8 cellular contexts compared by ENCODE assay signal in the genomic region with DNA sequence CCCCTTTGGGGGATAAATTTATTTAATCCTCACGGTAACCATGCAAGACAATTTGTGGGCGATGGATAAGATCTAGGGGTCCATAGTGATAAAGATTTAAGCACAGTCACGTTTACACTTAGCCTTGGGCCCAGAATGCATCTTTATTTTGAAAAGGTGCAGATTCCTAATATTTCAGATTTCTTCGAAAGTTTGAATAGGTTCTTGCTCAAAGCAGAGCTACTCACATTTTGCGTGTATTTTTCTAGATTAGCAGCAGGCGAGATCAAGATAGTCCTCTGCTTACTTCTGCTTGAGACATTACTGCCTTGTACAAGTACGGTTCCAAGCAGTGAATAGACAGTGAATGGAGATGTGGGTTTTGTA. TPM values are rescaled to one million over a fixed set of nuclear protein-coding genes. Genes with fewer than 3 reads are reported as not detected.
DNase-seq lines count a peak whose midpoint lies in the region; ATAC-seq and TF ChIP-seq lines count a peak whose summit lies in the region.

No MANE protein-coding gene starts in this region.

- H3K4me2 ChIP-seq in skeletal muscle satellite cell (ENCODE audit: low read length), result peak overlapping the region; percentile 89

- H3K9me3 ChIP-seq in SJCRH30 (replicated peaks) (no peaks in the 10 kb centered on the region), skeletal muscle satellite cell (replicated peaks; ENCODE audit: low read length) (no peaks in the 10 kb centered on the region)

- H3K4me1 ChIP-seq in SJCRH30 (peaks cover 9% of the 10 kb centered on the region), skeletal muscle satellite cell (ENCODE audit: control insufficient read depth, insufficient read depth, low read length) (peaks cover 27% of the 10 kb centered on the region)

- DNase-seq in NCI-H2171 treated with DMSO at 0.1 percent for 48 hours (lab: John Stamatoyannopoulos, UW) (peak; percentile 33), NCI-H2171 (lab: John Stamatoyannopoulos, UW) (no peak), SJCRH30 (no peak), fibroblast of mammary gland (ENCODE audit: low read depth) (no peak), cerebellar nuclear complex (lab: John Stamatoyannopoulos, UW) (no peak)

- H3K4me3 ChIP-seq in SJCRH30 (peak overlapping the region; percentile 82), fibroblast of mammary gland (ENCODE audit: control insufficient read depth, low read depth, low read length) (peak overlapping the region; percentile 93), skeletal muscle satellite cell (ENCODE audit: low read length) (peak overlapping the region; percentile 99)

- H3K36me3 ChIP-seq in SJCRH30, result peaks cover 11% of the 10 kb centered on the region; the same call in 1 of the 2 replicates
- peaks cover 5% of the 10 kb centered on the region for H3K36me3 ChIP-seq in skeletal muscle satellite cell (ENCODE audit: insufficient read depth, low read length)

- H3K9ac ChIP-seq in skeletal muscle satellite cell (ENCODE audit: low read depth, low read length), result peak overlapping the region; percentile 97

- no peak for ATAC-seq in HG02981 (IDR thresholded peaks at IDR 0.05; ENCODE audit: unreplicated experiment)
- no peak for ATAC-seq in GM21447 (IDR thresholded peaks at IDR 0.05; ENCODE audit: unreplicated experiment)

- no peaks in the 10 kb centered on the region for H3K27me3 ChIP-seq in SJCRH30
- no peaks in the 10 kb centered on the region for H3K27me3 ChIP-seq in skeletal muscle satellite cell (ENCODE audit: control insufficient read depth, insufficient read depth, low read length)

- H3K27ac ChIP-seq in SJCRH30, result peak overlapping the region; percentile 88

- no peak for TF ChIP-seq CTCF in fibroblast of mammary gland (conservative IDR thresholded peaks at IDR 0.05; ENCODE audit: control insufficient read depth, insufficient read depth, low read depth, low read length)

RNA-seq across cellular contexts. Expression of a gene that starts 0.6 kb away (rescaled TPM):
- 43.9 and 44.4 TPM in 2 replicates for total RNA-seq in SJCRH30 (2014; rRNA removed; shearing (Covaris generic))
- 39.0 and 45.2 TPM in 2 replicates for total RNA-seq in skeletal muscle satellite cell (2012; rRNA removed)

RNA-seq across cellular contexts. Expression of a gene that starts 14.6 kb away (rescaled TPM):
- total RNA-seq in SJCRH30 (2014; rRNA removed; shearing (Covaris generic)), result 0.06 and 0.28 TPM in 2 replicates
- total RNA-seq in skeletal muscle satellite cell (2012; rRNA removed), result 0.66 and 0.76 TPM in 2 replicates
